8 cellular contexts compared by ENCODE assay signal in genomic region chr1:86395771-86396502, GRCh38. TPM values are rescaled to one million over a fixed set of nuclear protein-coding genes. Genes with fewer than 3 reads are reported as not detected.
DNase-seq lines count a peak whose midpoint lies in the region; ATAC-seq and TF ChIP-seq lines count a peak whose summit lies in the region.

A gene with protein sequence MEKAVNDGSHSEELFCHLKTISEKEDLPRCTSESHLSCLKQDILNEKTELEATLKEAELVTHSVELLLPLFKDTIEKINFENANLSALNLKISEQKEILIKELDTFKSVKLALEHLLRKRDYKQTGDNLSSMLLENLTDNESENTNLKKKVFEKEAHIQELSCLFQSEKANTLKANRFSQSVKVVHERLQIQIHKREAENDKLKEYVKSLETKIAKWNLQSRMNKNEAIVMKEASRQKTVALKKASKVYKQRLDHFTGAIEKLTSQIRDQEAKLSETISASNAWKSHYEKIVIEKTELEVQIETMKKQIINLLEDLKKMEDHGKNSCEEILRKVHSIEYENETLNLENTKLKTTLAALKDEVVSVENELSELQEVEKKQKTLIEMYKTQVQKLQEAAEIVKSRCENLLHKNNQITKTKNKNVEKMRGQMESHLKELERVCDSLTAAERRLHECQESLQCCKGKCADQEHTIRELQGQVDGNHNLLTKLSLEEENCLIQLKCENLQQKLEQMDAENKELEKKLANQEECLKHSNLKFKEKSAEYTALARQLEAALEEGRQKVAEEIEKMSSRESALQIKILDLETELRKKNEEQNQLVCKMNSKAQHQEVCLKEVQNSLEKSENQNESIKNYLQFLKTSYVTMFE (minus strand): TSS chr1:86396323. CDS start chr1:86387027, 9,296 bp downstream.

- ATAC-seq in RWPE2 (ENCODE audit: low read depth) (peak; percentile 99), natural killer cell (peak; percentile 99 to 100 (median 100))

- peak; percentile 96 for DNase-seq in Daoy (ENCODE audit: low read depth)
- peak; percentile 66 for DNase-seq in H4 (ENCODE audit: low spot score)
- peak; percentile 87 for DNase-seq in LoVo (ENCODE audit: low spot score)
- peak; percentile 89 for DNase-seq in RWPE2 (ENCODE audit: low spot score)
- DNase-seq in activated T-helper 2 cell treated with anti-CD3 and anti-CD28 coated beads, Interferon-gamma antibody, Interleukin-2, Interleukin-4, amounts not matched to agents 10 μg/mL and 5 μg/mL and 100 μg/mL, durations not matched to agents 14 hours and 24 hours and 36 hours (ENCODE audit: low spot score): peak; percentile 88
- DNase-seq in fibroblast of lung (ENCODE audit: low read depth in 2 of 2): peak; percentile 82 to 86
- DNase-seq in natural killer cell: peak; percentile 85
- DNase-seq in stimulated activated naive CD4-positive, alpha-beta T cell treated with Interleukin-2 at 50 U/mL for 16 hours (lab: John Stamatoyannopoulos, UW): peak; percentile 90

- H3K4me1 ChIP-seq in RWPE2 (ENCODE audit: insufficient read depth, poor library complexity, severe bottlenecking): peaks cover 12% of the 10 kb centered on the region
- no peaks in the 10 kb centered on the region for H3K4me1 ChIP-seq in fibroblast of lung (ENCODE audit: control insufficient read depth, extremely low read depth, insufficient read depth, low read length)

- peak within 1 kb of the TSS; percentile 60 for H3K27ac ChIP-seq in RWPE2 (ENCODE audit: poor library complexity, severe bottlenecking)
- H3K27ac ChIP-seq in fibroblast of lung (ENCODE audit: insufficient read depth, low read length): peak within 1 kb of the TSS; percentile 88

- H3K79me2 ChIP-seq in fibroblast of lung (ENCODE audit: control insufficient read depth, insufficient read depth, low read length): peaks cover 14% of the 10 kb centered on the region

- H3K4me3 Mint-ChIP-seq in activated T-helper 2 cell treated with anti-CD3 and anti-CD28 coated beads, Interferon-gamma antibody, Interleukin-2, Interleukin-4, amounts not matched to agents 10 μg/mL and 5 μg/mL and 100 μg/mL, durations not matched to agents 14 hours and 24 hours and 36 hours (ENCODE audit: low read depth): peak within 1 kb of the TSS; percentile 89
- H3K4me3 Mint-ChIP-seq in natural killer cell: peak within 1 kb of the TSS; percentile 94

- H3K36me3 Mint-ChIP-seq in activated T-helper 2 cell treated with anti-CD3 and anti-CD28 coated beads, Interferon-gamma antibody, Interleukin-2, Interleukin-4, amounts not matched to agents 10 μg/mL and 5 μg/mL and 100 μg/mL, durations not matched to agents 14 hours and 24 hours and 36 hours (ENCODE audit: low read depth): peaks cover 16% of the 10 kb centered on the region
- no peaks in the 10 kb centered on the region for H3K36me3 Mint-ChIP-seq in natural killer cell

- peaks cover 5% of the 10 kb centered on the region for H3K9me3 Mint-ChIP-seq in activated T-helper 2 cell treated with anti-CD3 and anti-CD28 coated beads, Interferon-gamma antibody, Interleukin-2, Interleukin-4, amounts not matched to agents 10 μg/mL and 5 μg/mL and 100 μg/mL, durations not matched to agents 14 hours and 24 hours and 36 hours
- H3K9me3 Mint-ChIP-seq in natural killer cell: no peaks in the 10 kb centered on the region

- no peaks in the 10 kb centered on the region for H3K9me3 ChIP-seq in RWPE2 (ENCODE audit: severe bottlenecking)
- no peaks in the 10 kb centered on the region for H3K9me3 ChIP-seq in fibroblast of lung (ENCODE audit: control insufficient read depth, insufficient read depth, low read depth, low read length)

- H3K27ac Mint-ChIP-seq in activated T-helper 2 cell treated with anti-CD3 and anti-CD28 coated beads, Interferon-gamma antibody, Interleukin-2, Interleukin-4, amounts not matched to agents 10 μg/mL and 5 μg/mL and 100 μg/mL, durations not matched to agents 14 hours and 24 hours and 36 hours: peak within 1 kb of the TSS; percentile 85
- H3K27ac Mint-ChIP-seq in natural killer cell: peak within 1 kb of the TSS; percentile 90 to 96

- H4K20me1 ChIP-seq in fibroblast of lung (ENCODE audit: control insufficient read depth, extremely low read depth, insufficient read depth, low read length): no peaks in the 10 kb centered on the region

- H3K36me3 ChIP-seq in RWPE2 (ENCODE audit: low read depth) (no peaks in the 10 kb centered on the region), fibroblast of lung (ENCODE audit: control insufficient read depth, insufficient read depth, low read length) (no peaks in the 10 kb centered on the region)

- peak within 1 kb of the TSS; percentile 83 for H2AFZ ChIP-seq in fibroblast of lung (ENCODE audit: low read length)

- H3K9ac ChIP-seq in fibroblast of lung (ENCODE audit: insufficient read depth, low read length): peak within 1 kb of the TSS; percentile 78

- H3K4me2 ChIP-seq in fibroblast of lung (ENCODE audit: extremely low read depth, insufficient read depth, low read length): peak within 1 kb of the TSS; percentile 96

- peaks cover 33% of the 10 kb centered on the region for H3K4me1 Mint-ChIP-seq in activated T-helper 2 cell treated with anti-CD3 and anti-CD28 coated beads, Interferon-gamma antibody, Interleukin-2, Interleukin-4, amounts not matched to agents 10 μg/mL and 5 μg/mL and 100 μg/mL, durations not matched to agents 14 hours and 24 hours and 36 hours (ENCODE audit: low read depth)
- H3K4me1 Mint-ChIP-seq in natural killer cell: peaks cover 35 to 37% of the 10 kb centered on the region in 2 donors

- H3K4me3 ChIP-seq in RWPE2 (ENCODE audit: severe bottlenecking) (peak within 1 kb of the TSS; percentile 85), fibroblast of lung (replicated peaks in 1 of 4; ENCODE audit: control extremely low read depth in 1 of 4, insufficient read depth in 1 of 4, low read depth in 3 of 4, low read length in 4 of 4) (peak within 1 kb of the TSS; percentile 73 to 96 (median 86))

- TF ChIP-seq CTCF in RWPE2 (IDR thresholded peaks at IDR 0.05; ENCODE audit: poor library complexity, severe bottlenecking): no peak
- TF ChIP-seq CTCF in fibroblast of lung (conservative IDR thresholded peaks at IDR 0.05 in 1 of 2, IDR thresholded peaks at IDR 0.05 in 1 of 2; ENCODE audit: low read depth in 1 of 2, low read length in 2 of 2): no peak
- TF ChIP-seq CTCF in natural killer cell (IDR thresholded peaks at IDR 0.05): no peak

- peaks cover 10% of the 10 kb centered on the region for H3K27me3 Mint-ChIP-seq in activated T-helper 2 cell treated with anti-CD3 and anti-CD28 coated beads, Interferon-gamma antibody, Interleukin-2, Interleukin-4, amounts not matched to agents 10 μg/mL and 5 μg/mL and 100 μg/mL, durations not matched to agents 14 hours and 24 hours and 36 hours (ENCODE audit: low read depth)
- peaks cover 0 to 5% of the 10 kb centered on the region in 2 donors for H3K27me3 Mint-ChIP-seq in natural killer cell (ENCODE audit: low read depth in 2 of 2)

- intact Hi-C loops in activated T-helper 2 cell treated with anti-CD3 and anti-CD28 coated beads, Interferon-gamma antibody, Interleukin-2, Interleukin-4, amounts not matched to agents 10 μg/mL and 5 μg/mL and 100 μg/mL, durations not matched to agents 14 hours and 24 hours and 36 hours (cut with micrococcal nuclease): loop anchor here (1.0 to 10.0 kb wide), 4 partner anchors 16 to 1119 kb away; partner anchors contain the start of genes BCL10, HS2ST1 and SELENOF
- intact Hi-C loops in natural killer cell (cut with micrococcal nuclease): loop anchor here (5.0 kb wide), 2 partner anchors 106 to 311 kb away; no protein-coding TSS in a partner anchor

- no peaks in the 10 kb centered on the region for H3K27me3 ChIP-seq in RWPE2 (ENCODE audit: insufficient read depth, poor library complexity, severe bottlenecking)
- no peaks in the 10 kb centered on the region for H3K27me3 ChIP-seq in fibroblast of lung (ENCODE audit: control insufficient read depth, insufficient read depth, low read length)

RNA-seq across cellular contexts. Expression of the gene that starts here (rescaled TPM):
- 34.6 and 109 TPM in 2 replicates for total RNA-seq in Daoy (2014; rRNA removed; shearing (Covaris generic))
- 14.4 and 16.4 TPM in 2 replicates for total RNA-seq in H4 (2014; rRNA removed; shearing (Covaris generic))
- 21.8 and 22.5 TPM in 2 replicates for total RNA-seq in activated T-helper 2 cell treated with anti-CD3 and anti-CD28 coated beads, Interferon-gamma antibody, Interleukin-2, Interleukin-4, amounts not matched to agents 10 μg/mL and 5 μg/mL and 100 μg/mL, durations not matched to agents 14 hours and 24 hours and 36 hours
- 25.9 and 27.0 TPM in 2 replicates for total RNA-seq in fibroblast of lung
- 14.1 and 16.7 TPM in 2 replicates for polyA plus RNA-seq in fibroblast of lung
- 11.3 and 11.6 TPM in 2 replicates for polyA plus RNA-seq in fibroblast of lung (2012)
- 1.6 and 1.7 TPM in 2 replicates for polyA minus RNA-seq in fibroblast of lung (ENCODE audit: low replicate concordance)
- 100 to 1,000 TPM in 1 of 3 donors, 10 to 100 TPM in 2; 79.7 to 102 (median 82.0) TPM for total RNA-seq in natural killer cell

Comparison
In these comparisons a context has a peak if more than half of its experiments do, and no peak if none do; other contexts are left out.
1. Peak in every context shown above with its lines: DNase-seq, ATAC-seq, H3K4me3 ChIP-seq and H3K27ac ChIP-seq.